Comparison of ENCODE assay signal across 18 cellular contexts in the genomic region with DNA sequence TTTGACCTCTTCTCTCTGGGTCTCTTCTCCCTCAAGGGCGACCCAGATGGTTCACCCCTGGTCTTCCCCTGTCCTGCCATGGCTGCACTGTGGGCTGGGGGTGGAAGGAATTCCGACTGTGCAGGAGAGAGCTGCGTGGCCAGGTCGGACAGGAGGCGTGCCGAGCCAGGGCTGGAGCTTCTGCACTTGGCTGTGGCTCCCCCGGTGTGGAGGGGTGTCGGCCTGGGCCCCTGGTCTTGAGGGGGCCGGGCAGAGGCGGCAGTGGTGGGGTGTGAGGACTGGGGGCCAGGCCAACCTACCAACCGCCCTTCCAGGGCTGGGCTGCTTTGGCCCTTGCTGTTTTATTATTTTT.
DNase-seq lines count a peak whose midpoint lies in the region; ATAC-seq and TF ChIP-seq lines count a peak whose summit lies in the region.
"Had no signal": no experiment of that assay in that cellular context is flagged by ENCODE, and none has a peak within 500 bp of the region (broad histone marks: within the 10 kb centered on the region; RNA-seq: fewer than 3 reads in every experiment).

No MANE protein-coding gene starts in this region.

- no peaks in the 10 kb centered on the region for H3K36me3 ChIP-seq in BLaER1
- no peaks in the 10 kb centered on the region for H3K36me3 ChIP-seq in neuronal stem cell (replicated peaks in 1 of 2; ENCODE audit: control insufficient read depth in 2 of 2, insufficient read depth in 2 of 2, low read length in 2 of 2)
- H3K36me3 ChIP-seq in spleen, result no peaks in the 10 kb centered on the region

- H3K9ac ChIP-seq in BLaER1 (no peak overlapping the region), neuronal stem cell (ENCODE audit: low read depth, low read length, poor library complexity) (no peak overlapping the region)
- H3K9ac ChIP-seq: GM23248 had no signal

- H3K36me3 Mint-ChIP-seq in chondrocyte (ENCODE audit: low read depth), result no peaks in the 10 kb centered on the region
- H3K36me3 Mint-ChIP-seq: CD4-positive, alpha-beta memory T cell had no signal

- ATAC-seq in HG02870 (IDR thresholded peaks at IDR 0.05; ENCODE audit: unreplicated experiment), result no peak
- ATAC-seq: HCT116 had no signal

- peak overlapping the region; percentile 54 for H2BK5ac ChIP-seq in neuronal stem cell (ENCODE audit: low read length)

- H3K4me3 ChIP-seq in BLaER1 (no peak overlapping the region), neuronal stem cell (ENCODE audit: low read length in 2 of 2) (no peak overlapping the region), spleen (no peak overlapping the region)
- H3K4me3 ChIP-seq: GM23248 had no signal

- H2BK15ac ChIP-seq in neuronal stem cell (ENCODE audit: low read length), result no peak overlapping the region

- no peak overlapping the region for H2AK5ac ChIP-seq in neuronal stem cell (ENCODE audit: low read depth, low read length)

- H3K27me3 Mint-ChIP-seq in chondrocyte (ENCODE audit: low read depth), result peaks cover 4% of the 10 kb centered on the region

- no CpG with 5 or more reads among the region's 11 CpGs for WGBS in neuronal stem cell (ENCODE audit: extremely low coverage in 2 of 2, insufficient read length in 2 of 2, insufficient replicate concordance in 1 of 2), 2 donors
- WGBS in spleen, 5 donors, result 84 to 91% (median 88%) methylated on average over 11 of the region's 11 CpGs

- no peak overlapping the region for H3K14ac ChIP-seq in neuronal stem cell (ENCODE audit: low read length)

- no peak overlapping the region for H3K27ac ChIP-seq in BLaER1
- H3K27ac ChIP-seq in neuronal stem cell (replicated peaks; ENCODE audit: low read length), result no peak overlapping the region
- H3K27ac ChIP-seq in spleen, result no peak overlapping the region
- H3K27ac ChIP-seq in caudate nucleus (ENCODE audit: low read depth, low read length), result no peak overlapping the region
- H3K27ac ChIP-seq: 22Rv1, GM23248 had no signal

- peak overlapping the region; percentile 51 for H3K4me2 ChIP-seq in BLaER1
- no peak overlapping the region for H3K4me2 ChIP-seq in neuronal stem cell (ENCODE audit: insufficient read depth, low read length, poor library complexity, severe bottlenecking)

- H3K4me1 Mint-ChIP-seq in chondrocyte (ENCODE audit: low read depth), result peaks cover 6% of the 10 kb centered on the region
- H3K4me1 Mint-ChIP-seq: B cell; CD4-positive, alpha-beta memory T cell had no signal

- H3K4ac ChIP-seq in neuronal stem cell (ENCODE audit: low read length), result no peak overlapping the region

- no peak overlapping the region for H3K23ac ChIP-seq in neuronal stem cell (ENCODE audit: low read depth, low read length, poor library complexity)

- H3K9me3 ChIP-seq in BLaER1, result no peaks in the 10 kb centered on the region
- H3K9me3 ChIP-seq in neuronal stem cell (replicated peaks in 1 of 2; ENCODE audit: control insufficient read depth in 2 of 2, insufficient read depth in 1 of 2, low read depth in 1 of 2, low read length in 2 of 2), result peaks cover 0 to 2% of the 10 kb centered on the region in 2 donors
- H3K9me3 ChIP-seq in spleen, result peaks cover 0 to 5% (median 0%) of the 10 kb centered on the region in 8 donors

- H3K27me3 ChIP-seq in BLaER1 (no peaks in the 10 kb centered on the region), neuronal stem cell (ENCODE audit: control insufficient read depth in 3 of 3, insufficient read depth in 3 of 3, low read depth in 1 of 3, low read length in 3 of 3) (no peaks in the 10 kb centered on the region), spleen (replicated peaks in 1 of 7) (no peaks in the 10 kb centered on the region)

- H4K8ac ChIP-seq in neuronal stem cell (ENCODE audit: low read depth, low read length), result no peak overlapping the region

- no peaks in the 10 kb centered on the region for H4K20me1 ChIP-seq in BLaER1

- H4K91ac ChIP-seq in neuronal stem cell (ENCODE audit: low read depth, low read length, poor library complexity), result no peak overlapping the region

- H3K9me3 Mint-ChIP-seq in chondrocyte (ENCODE audit: low read depth), result no peaks in the 10 kb centered on the region

- DNase-seq in chondrocyte (ENCODE audit: low spot score), result peak; percentile 84
- DNase-seq in neuronal stem cell (ENCODE audit: low spot score), result no peak
- peak; percentile 54 for DNase-seq in spleen
- no peak for DNase-seq in HPDE6-E6E7 (ENCODE audit: extremely low spot score)
- DNase-seq in dermis blood vessel endothelial cell, result no peak
- DNase-seq in caudate nucleus (lab: John Stamatoyannopoulos, UW), result no peak
- DNase-seq: C1 segment of cervical spinal cord; Calu3; CD4-positive, alpha-beta memory T cell; COR-L47; DMS79 treated with DMSO at 0.1 percent for 48 hours; GF-D8; GM23248 had no signal

- H3K4me1 ChIP-seq in BLaER1 (peaks cover 10% of the 10 kb centered on the region), neuronal stem cell (ENCODE audit: control insufficient read depth in 2 of 2, insufficient read depth in 1 of 2, low read depth in 1 of 2, low read length in 2 of 2) (peaks cover 4 to 18% of the 10 kb centered on the region in 2 donors), spleen (no peaks in the 10 kb centered on the region)

- H2BK120ac ChIP-seq in neuronal stem cell (ENCODE audit: low read depth, low read length), result no peak overlapping the region

- TF ChIP-seq CTCF in chondrocyte (IDR thresholded peaks at IDR 0.05) (no peak), spleen (IDR thresholded peaks at IDR 0.05 in 8 of 11, conservative IDR thresholded peaks at IDR 0.05 in 3 of 11) (no peak)

- H2AFZ ChIP-seq in neuronal stem cell (ENCODE audit: low read length), result no peak overlapping the region
- H2AFZ ChIP-seq: GM23248 had no signal

- no peaks in the 10 kb centered on the region for H3K79me1 ChIP-seq in neuronal stem cell (ENCODE audit: low read depth, low read length)

- peak overlapping the region; percentile 73 for H3K18ac ChIP-seq in neuronal stem cell (ENCODE audit: low read length)

- no peak overlapping the region for H3K4me3 Mint-ChIP-seq in chondrocyte (ENCODE audit: unreplicated experiment)
- H3K4me3 Mint-ChIP-seq: B cell; CD4-positive, alpha-beta memory T cell had no signal

- no peak for TF ChIP-seq POLR2A in spleen (IDR thresholded peaks at IDR 0.05)

- no peak overlapping the region for H2BK12ac ChIP-seq in neuronal stem cell (ENCODE audit: low read length)

- no peak overlapping the region for H3K27ac Mint-ChIP-seq in chondrocyte (ENCODE audit: unreplicated experiment)
- H3K27ac Mint-ChIP-seq: B cell; CD4-positive, alpha-beta memory T cell had no signal

- intact Hi-C loops in spleen (cut with DNase I; ENCODE audit: low total_unique reads), result no loop called here

Comparison
In these comparisons a context has a peak if more than half of its experiments do, and no peak if none do; other contexts are left out.
1. DNase-seq: peak in chondrocyte (single experiment) and spleen (single experiment); none in neuronal stem cell (single experiment), HPDE6-E6E7 (single experiment), dermis blood vessel endothelial cell (single experiment) and caudate nucleus (0 of 61).